20 cellular contexts compared by ENCODE assay signal in the genomic region with DNA sequence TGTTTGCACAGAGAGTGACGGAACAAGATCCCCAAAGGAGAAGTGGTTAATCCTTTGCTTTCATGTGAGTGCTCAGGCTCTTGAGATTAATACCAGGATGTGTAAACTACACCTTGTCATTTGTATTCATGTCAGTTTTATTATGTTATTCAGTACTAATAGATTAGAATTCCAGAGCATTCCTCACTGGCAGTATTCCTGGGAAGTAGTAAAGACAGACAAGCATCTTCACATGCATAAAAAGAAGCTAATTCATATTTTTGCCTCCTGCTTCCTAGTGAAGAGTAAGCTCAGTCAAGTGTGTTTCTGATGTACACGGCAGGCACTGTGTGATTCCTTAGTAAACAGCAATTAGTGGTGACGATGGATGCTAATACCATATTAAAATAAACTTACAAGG.
"Had no signal": no experiment of that assay in that cellular context is flagged by ENCODE, and none has a peak within 500 bp of the region (broad histone marks: within the 10 kb centered on the region; RNA-seq: fewer than 3 reads in every experiment).

No MANE protein-coding gene starts in this region.

- DNase-seq: activated CD4-positive, alpha-beta memory T cell treated with anti-CD3 and anti-CD28 coated beads for 36 hours; activated CD4-positive, alpha-beta T cell treated with anti-CD3 and anti-CD28 coated beads for 1 hour; activated CD4-positive, alpha-beta T cell treated with anti-CD3 and anti-CD28 coated beads, Interleukin-2, amount 10 ng/mL, durations not matched to agents 24 days and 14 days; activated CD8-positive, alpha-beta memory T cell treated with anti-CD3 and anti-CD28 coated beads for 24 hours; activated effector memory CD4-positive, alpha-beta T cell treated with anti-CD3 and anti-CD28 coated beads, Interleukin-2, amount 50 U/mL, for 16 hours; activated naive CD4-positive, alpha-beta T cell treated with anti-CD3 and anti-CD28 coated beads for 36 hours; activated T-cell treated with anti-CD3 and anti-CD28 coated beads, Interleukin-2, amount 50 U/mL, for 4 hours; amygdala; IMR-90; Kasumi-1; KBM-7; NCI-H1048; NCI-H1436; NCI-H1694 treated with DMSO at 0.1 percent for 48 hours; NCI-H2081 treated with DMSO at 0.1 percent for 48 hours; NCI-H446; NCI-H526; SIG-M5; T-helper 17 cell; T-helper 9 cell had no signal
